ENCODE assay signal across 26 cellular contexts in genomic region chr16:50940275-50940854, GRCh38.
DNase-seq lines count a peak whose midpoint lies in the region; ATAC-seq, FAIRE-seq and TF ChIP-seq lines count a peak whose summit lies in the region.
"Had no signal": no experiment of that assay in that cellular context is flagged by ENCODE, and none has a peak within 500 bp of the region (broad histone marks: within the 10 kb centered on the region; RNA-seq: fewer than 3 reads in every experiment).

No MANE protein-coding gene starts in this region.

- H3K4me3 ChIP-seq in pancreas (no peak overlapping the region), Peyer's patch (no peak overlapping the region), GM23248 (no peak overlapping the region)
- H3K4me3 ChIP-seq: cardiac muscle cell, coronary artery, right atrium auricular region, suprapubic skin had no signal

- peaks cover 6% of the 10 kb centered on the region; the same call in 1 of the 2 replicates for H3K9me3 Mint-ChIP-seq in WTC11
- H3K9me3 Mint-ChIP-seq: activated T-helper 1 cell treated with anti-CD3 and anti-CD28 coated beads, Interleukin-12 subunit alpha, Interleukin-12 subunit beta, Interleukin-2, Interleukin-4 antibody, amounts not matched to agents 30 ng/mL and 10 ng/mL and 1 ng/mL, durations not matched to agents 14 hours and 24 hours and 36 hours; natural killer cell had no signal

- peak; percentile 16; the same call in 1 of the 2 replicates for ATAC-seq in WTC11
- peak; percentile 80 to 93 (median 86) for ATAC-seq in pancreas
- no peak for ATAC-seq in HG03378 (IDR thresholded peaks at IDR 0.05; ENCODE audit: unreplicated experiment)
- ATAC-seq: natural killer cell; stimulated activated memory B cell treated with anti-CD40 and anti-IgM and Interleukin-4, amounts not matched to agents 10 μg/mL and 1 μg/mL and 100 μg/mL, for 72 hours had no signal

- no peak for TF ChIP-seq CTCF in WTC11 (IDR thresholded peaks at IDR 0.05)
- no peak for TF ChIP-seq CTCF in pancreas (IDR thresholded peaks at IDR 0.05)
- TF ChIP-seq CTCF in Peyer's patch (IDR thresholded peaks at IDR 0.05), result no peak

- H4K20me1 ChIP-seq in GM23248 (ENCODE audit: insufficient read depth), result no peaks in the 10 kb centered on the region

- no peak overlapping the region for H3K4me3 Mint-ChIP-seq in WTC11
- H3K4me3 Mint-ChIP-seq: activated B cell treated with CpG ODN at 0.5 μM for 24 hours; activated T-helper 1 cell treated with anti-CD3 and anti-CD28 coated beads, Interleukin-12 subunit alpha, Interleukin-12 subunit beta, Interleukin-2, Interleukin-4 antibody, amounts not matched to agents 30 ng/mL and 10 ng/mL and 1 ng/mL, durations not matched to agents 14 hours and 24 hours and 36 hours; IgD-negative memory B cell; natural killer cell; stimulated activated memory B cell treated with anti-CD40 and anti-IgM and Interleukin-4, amounts not matched to agents 10 μg/mL and 1 μg/mL and 100 μg/mL, for 72 hours had no signal

- no peak overlapping the region for H3K27ac ChIP-seq in pancreas
- H3K27ac ChIP-seq in Peyer's patch, result no peak overlapping the region
- no peak overlapping the region for H3K27ac ChIP-seq in GM23248
- H3K27ac ChIP-seq: cardiac muscle cell, coronary artery, right atrium auricular region, suprapubic skin had no signal

- POLR2A ChIA-PET in WTC11 (lab: Charles Lee), result no interaction called here

- no peak for FAIRE-seq in pancreas (lab: Jason Lieb, UNC)
- FAIRE-seq: A204.1, GM12892, keratinocyte had no signal

- H3K4me1 ChIP-seq in pancreas (no peaks in the 10 kb centered on the region), Peyer's patch (no peaks in the 10 kb centered on the region), GM23248 (ENCODE audit: insufficient read depth) (no peaks in the 10 kb centered on the region)
- H3K4me1 ChIP-seq: BE2C, right atrium auricular region, suprapubic skin had no signal

- no peaks in the 10 kb centered on the region for H3K36me3 Mint-ChIP-seq in WTC11
- H3K36me3 Mint-ChIP-seq: IgD-negative memory B cell; natural killer cell; stimulated activated memory B cell treated with anti-CD40 and anti-IgM and Interleukin-4, amounts not matched to agents 10 μg/mL and 1 μg/mL and 100 μg/mL, for 72 hours had no signal

- peak; percentile 3 for DNase-seq in NCI-H2227 (lab: John Stamatoyannopoulos, UW; ENCODE audit: unreplicated experiment)
- DNase-seq in NCI-H2227 treated with DMSO at 0.1 percent for 48 hours (lab: John Stamatoyannopoulos, UW), result no peak
- DNase-seq in NCI-H2171 (lab: John Stamatoyannopoulos, UW), result peak; percentile 85
- no peak for DNase-seq in WTC11 (ENCODE audit: low spot score)
- peak; percentile 59 to 84 (median 78) for DNase-seq in pancreas
- DNase-seq in Peyer's patch, result no peak
- DNase-seq in GM23248, result no peak
- DNase-seq: activated B cell treated with CpG ODN at 0.5 μM for 24 hours; activated naive CD4-positive, alpha-beta T cell treated with anti-CD3 and anti-CD28 coated beads, Interleukin-2, amount 50 U/mL, for 16 hours; amygdala; BE2C; midbrain; natural killer cell; NCI-H1417 treated with DMSO at 0.1 percent for 48 hours; NCI-H226 had no signal

- no peak overlapping the region for H3K27ac Mint-ChIP-seq in WTC11
- H3K27ac Mint-ChIP-seq: activated B cell treated with CpG ODN at 0.5 μM for 24 hours; activated T-helper 1 cell treated with anti-CD3 and anti-CD28 coated beads, Interleukin-12 subunit alpha, Interleukin-12 subunit beta, Interleukin-2, Interleukin-4 antibody, amounts not matched to agents 30 ng/mL and 10 ng/mL and 1 ng/mL, durations not matched to agents 14 hours and 24 hours and 36 hours; IgD-negative memory B cell; natural killer cell; stimulated activated memory B cell treated with anti-CD40 and anti-IgM and Interleukin-4, amounts not matched to agents 10 μg/mL and 1 μg/mL and 100 μg/mL, for 72 hours had no signal

- intact Hi-C loops in pancreas (cut with DNase I), result no loop called here

- H3K9me3 ChIP-seq in pancreas (no peaks in the 10 kb centered on the region), Peyer's patch (no peaks in the 10 kb centered on the region), GM23248 (ENCODE audit: low read depth) (no peaks in the 10 kb centered on the region)
- H3K9me3 ChIP-seq: BE2C, right atrium auricular region, suprapubic skin had no signal

- CTCF ChIA-PET in WTC11 (lab: Charles Lee), result interaction anchor here (0.6 kb wide), 1 partner anchor 104 kb away, joined by 3 read pairs; no protein-coding TSS in a partner anchor

- peaks cover 7% of the 10 kb centered on the region for H3K4me1 Mint-ChIP-seq in WTC11
- H3K4me1 Mint-ChIP-seq: activated B cell treated with CpG ODN at 0.5 μM for 24 hours; IgD-negative memory B cell; natural killer cell; stimulated activated memory B cell treated with anti-CD40 and anti-IgM and Interleukin-4, amounts not matched to agents 10 μg/mL and 1 μg/mL and 100 μg/mL, for 72 hours had no signal

- H3K4me2 ChIP-seq in GM23248 (ENCODE audit: unreplicated experiment), result no peak overlapping the region

- in situ Hi-C loops in GM23248 (cut with MboI), result no loop called here

- no peak overlapping the region for H2AFZ ChIP-seq in GM23248

- H3K27me3 ChIP-seq in pancreas (no peaks in the 10 kb centered on the region), Peyer's patch (no peaks in the 10 kb centered on the region), GM23248 (replicated peaks; ENCODE audit: insufficient read depth) (no peaks in the 10 kb centered on the region)
- H3K27me3 ChIP-seq: BE2C, cardiac muscle cell, right atrium auricular region, suprapubic skin had no signal

- no peaks in the 10 kb centered on the region for H3K9me2 ChIP-seq in GM23248 (ENCODE audit: insufficient read depth)

- H3K9ac ChIP-seq in GM23248, result no peak overlapping the region

- WGBS in pancreas, 2 donors, result 48 to 51% methylated on average over 7 of the region's 7 CpGs
- WGBS in GM23248 (ENCODE audit: low coverage in 1 of 2, low lambda C conversion rate in 2 of 2, missing lambda C conversion rate in 2 of 2), 2 experiments, result 46 to 53% methylated on average over 7 of the region's 7 CpGs

- no peaks in the 10 kb centered on the region for H3F3A ChIP-seq in GM23248 (ENCODE audit: insufficient read depth)

- H3K36me3 ChIP-seq in pancreas, result no peaks in the 10 kb centered on the region
- no peaks in the 10 kb centered on the region for H3K36me3 ChIP-seq in Peyer's patch
- no peaks in the 10 kb centered on the region for H3K36me3 ChIP-seq in GM23248 (ENCODE audit: low read depth)
- H3K36me3 ChIP-seq: BE2C, cardiac muscle cell, right atrium auricular region, suprapubic skin had no signal

- TF ChIP-seq POLR2A in Peyer's patch (IDR thresholded peaks at IDR 0.05), result no peak

- no peaks in the 10 kb centered on the region for H3K27me3 Mint-ChIP-seq in WTC11 (ENCODE audit: low read depth)
- H3K27me3 Mint-ChIP-seq: stimulated activated memory B cell treated with anti-CD40 and anti-IgM and Interleukin-4, amounts not matched to agents 10 μg/mL and 1 μg/mL and 100 μg/mL, for 72 hours had no signal

- H3K79me2 ChIP-seq in GM23248 (ENCODE audit: insufficient read depth), result no peaks in the 10 kb centered on the region

TF ChIP-seq in WTC11, 78 proteins besides CTCF, POLR2A, EP300 and RAD21 (continues in another document):
- TF ChIP-seq CBFB (CRISPR knock-in tag; IDR thresholded peaks at IDR 0.05; ENCODE audit: low read depth) (no peak), RORB (CRISPR knock-in tag; IDR thresholded peaks at IDR 0.05) (no peak), TCF7 (CRISPR knock-in tag; IDR thresholded peaks at IDR 0.05; ENCODE audit: low read depth) (no peak), FOXJ3 (CRISPR knock-in tag; IDR thresholded peaks at IDR 0.05; ENCODE audit: borderline replicate concordance) (no peak), NFE2L1 (CRISPR knock-in tag; IDR thresholded peaks at IDR 0.05) (no peak), ZMAT4 (CRISPR knock-in tag; IDR thresholded peaks at IDR 0.05) (no peak), ZNF416 (CRISPR knock-in tag; IDR thresholded peaks at IDR 0.05) (no peak), ATF6 (CRISPR knock-in tag; IDR thresholded peaks at IDR 0.05) (no peak), SP1 (CRISPR knock-in tag; conservative IDR thresholded peaks at IDR 0.05) (no peak), NR3C1 (CRISPR knock-in tag; conservative IDR thresholded peaks at IDR 0.05; ENCODE audit: low read depth) (no peak), TEAD1 (CRISPR knock-in tag; IDR thresholded peaks at IDR 0.05) (no peak), CREB1 (CRISPR knock-in tag; IDR thresholded peaks at IDR 0.05) (no peak)

Comparison
In these comparisons a context has a peak if more than half of its experiments do, and no peak if none do; other contexts are left out.
1. DNase-seq: peak in NCI-H2227 (single experiment), NCI-H2171 (single experiment) and pancreas (6 of 6); none in NCI-H2227 treated with DMSO at 0.1 percent for 48 hours (single experiment), WTC11 (single experiment), Peyer's patch (0 of 3) and GM23248 (single experiment).